In the genomic region with DNA sequence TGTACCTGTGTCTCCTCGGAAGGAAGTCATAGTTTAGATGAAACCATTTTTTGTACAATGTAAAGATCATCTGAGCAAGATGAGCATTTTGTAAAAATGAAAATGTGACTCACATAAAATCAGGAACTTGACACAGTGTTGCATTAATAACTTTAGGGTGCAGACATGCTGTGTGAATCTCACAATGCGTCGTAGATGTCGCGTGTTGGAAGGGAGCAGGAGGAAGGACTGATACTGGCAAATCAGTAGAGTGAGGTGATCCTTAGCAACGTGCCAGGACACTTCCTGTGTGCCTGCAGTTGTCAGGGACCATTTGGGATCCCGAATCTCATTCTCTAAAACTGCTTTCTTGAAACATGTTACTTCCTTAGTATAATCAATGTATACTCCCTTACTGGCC, we compare ENCODE assay signal across 10 cellular contexts.
"Had no signal": no experiment of that assay in that cellular context is flagged by ENCODE, and none has a peak within 500 bp of the region (broad histone marks: within the 10 kb centered on the region; RNA-seq: fewer than 3 reads in every experiment).

No MANE protein-coding gene starts in this region.

- ATAC-seq: gastroesophageal sphincter had no signal

- H3K4me3 ChIP-seq: gastroesophageal sphincter, left ventricle myocardium inferior, skin epidermis, tibial artery, vagina had no signal

- H3K27ac ChIP-seq: epithelial cell of prostate, gastroesophageal sphincter, left ventricle myocardium inferior, parathyroid adenoma, tibial artery, vagina had no signal

- H3K9ac ChIP-seq: parathyroid adenoma had no signal

- H3K9me3 ChIP-seq: gastroesophageal sphincter, left ventricle myocardium inferior, tibial artery, vagina had no signal

- H3K4me1 ChIP-seq: parathyroid adenoma had no signal

- DNase-seq: activated CD4-positive, alpha-beta T cell treated with anti-CD3 and anti-CD28 coated beads, Interleukin-2, amount 50 U/mL, for 1 hour; activated naive CD8-positive, alpha-beta T cell treated with anti-CD3 and anti-CD28 coated beads for 36 hours; activated T-cell treated with anti-CD3 and anti-CD28 coated beads, Interleukin-2, amount 50 U/mL, for 1 hour; left ventricle myocardium inferior; tibial artery had no signal

- H3K27me3 ChIP-seq: gastroesophageal sphincter, tibial artery, vagina had no signal
